8 cellular contexts compared by ENCODE assay signal in genomic region chr3:123642182-123642956, GRCh38. TPM values are rescaled to one million over a fixed set of nuclear protein-coding genes. Genes with fewer than 3 reads are reported as not detected.
A peak's percentile ranks its signal among the peaks of the same experiment; 100 is the strongest.
DNase-seq lines count a peak whose midpoint lies in the region; ATAC-seq, FAIRE-seq and TF ChIP-seq lines count a peak whose summit lies in the region.

No MANE protein-coding gene starts in this region.

- H3K9me3 Mint-ChIP-seq in CD4-positive, alpha-beta memory T cell = no peaks in the 10 kb centered on the region
- H3K9me3 Mint-ChIP-seq in activated CD4-positive, alpha-beta T cell treated with anti-CD3 and anti-CD28 coated beads, Interleukin-2, amount 10 ng/mL, durations not matched to agents 7 days and 5 days = no peaks in the 10 kb centered on the region

- dilution Hi-C loops in endothelial cell of umbilical vein (cut with MboI; ENCODE audit: extremely low pct_ligation_motif_present, low sequenced_read_pairs) = no loop called here

- H3K27ac ChIP-seq in CD4-positive, alpha-beta memory T cell (ENCODE audit: low read depth, low read length) = no peak overlapping the region
- H3K27ac ChIP-seq in endothelial cell of umbilical vein (ENCODE audit: insufficient read depth, low read depth, low read length) (no peak overlapping the region), stomach (peak overlapping the region in 4 of 5 donors; percentile 24 to 82 (median 66))

- no peaks in the 10 kb centered on the region for H3K9me1 ChIP-seq in endothelial cell of umbilical vein (replicated peaks; ENCODE audit: control insufficient read depth, extremely low read depth, insufficient read depth, low read length)

- TF ChIP-seq POLR2A in endothelial cell of umbilical vein (IDR thresholded peaks at IDR 0.05; ENCODE audit: low read depth, low read length) (no peak), stomach (IDR thresholded peaks at IDR 0.05) (no peak)

- intact Hi-C loops in CD4-positive, alpha-beta memory T cell (cut with micrococcal nuclease) = no loop called here
- intact Hi-C loops in endothelial cell of umbilical vein (cut with micrococcal nuclease) = loop anchor here (1.0 to 10.0 kb wide), 4 partner anchors 57 to 322 kb away; partner anchors contain the start of genes CCDC14 and HACD2
- intact Hi-C loops in stomach (cut with DNase I; ENCODE audit: low total_unique reads) = no loop called here

- no TSS peak for BruUV-seq in endothelial cell of umbilical vein (replicated peaks; lab: Mats Ljungman, UMichigan)

- peak in 4 of 5 donors; percentile 3 to 26 (median 16) for DNase-seq in CD4-positive, alpha-beta memory T cell
- DNase-seq in NCI-H524 (lab: John Stamatoyannopoulos, UW) (peak; percentile 94 to 96), endothelial cell of umbilical vein (ENCODE audit: low read depth, low spot score) (peak; percentile 90), mucosa of gallbladder (ENCODE audit: low spot score) (peak; percentile 79), stomach (peak; percentile 72)
- peak; percentile 70 for DNase-seq in activated CD4-positive, alpha-beta T cell treated with anti-CD3 and anti-CD28 coated beads, Interleukin-2, amount 10 ng/mL, durations not matched to agents 7 days and 5 days

- H3K79me2 ChIP-seq in endothelial cell of umbilical vein (ENCODE audit: control insufficient read depth, insufficient read depth, low read length) = no peaks in the 10 kb centered on the region

- H3K4me3 Mint-ChIP-seq in CD4-positive, alpha-beta memory T cell = no peak overlapping the region
- H3K4me3 Mint-ChIP-seq in activated CD4-positive, alpha-beta T cell treated with anti-CD3 and anti-CD28 coated beads, Interleukin-2, amount 10 ng/mL, durations not matched to agents 7 days and 5 days = no peak overlapping the region

- no peaks in the 10 kb centered on the region for H3K36me3 Mint-ChIP-seq in CD4-positive, alpha-beta memory T cell
- H3K36me3 Mint-ChIP-seq in activated CD4-positive, alpha-beta T cell treated with anti-CD3 and anti-CD28 coated beads, Interleukin-2, amount 10 ng/mL, durations not matched to agents 7 days and 5 days (ENCODE audit: low read depth) = no peaks in the 10 kb centered on the region

- no peaks in the 10 kb centered on the region for H3K36me3 ChIP-seq in CD4-positive, alpha-beta memory T cell (ENCODE audit: insufficient read depth, low read length)
- H3K36me3 ChIP-seq in endothelial cell of umbilical vein (ENCODE audit: control insufficient read depth in 2 of 2, extremely low read depth in 1 of 2, insufficient read depth in 2 of 2, low read length in 2 of 2) (no peaks in the 10 kb centered on the region), stomach (peaks cover 16 to 69% (median 42%) of the 10 kb centered on the region in 4 donors)

- H3K4me2 ChIP-seq in endothelial cell of umbilical vein (ENCODE audit: insufficient read depth, low read length) = no peak overlapping the region

- H3K27ac Mint-ChIP-seq in CD4-positive, alpha-beta memory T cell = no peak overlapping the region
- H3K27ac Mint-ChIP-seq in activated CD4-positive, alpha-beta T cell treated with anti-CD3 and anti-CD28 coated beads, Interleukin-2, amount 10 ng/mL, durations not matched to agents 7 days and 5 days = no peak overlapping the region

- H3K9ac ChIP-seq in endothelial cell of umbilical vein (replicated peaks; ENCODE audit: extremely low read depth, insufficient read depth, low read length) = no peak overlapping the region

- WGBS in stomach, 5 donors = 26 to 37% (median 32%) methylated on average over 3 of the region's 3 CpGs

- POLR2A ChIA-PET in CD4-positive, alpha-beta memory T cell (lab: Charles Lee; ENCODE audit: partially characterized antibody) = no interaction called here
- POLR2A ChIA-PET in activated CD4-positive, alpha-beta T cell treated with anti-CD3 and anti-CD28 coated beads, Interleukin-2, amount 10 ng/mL, durations not matched to agents 7 days and 5 days (lab: Charles Lee) = no interaction called here
- POLR2A ChIA-PET in endothelial cell of umbilical vein (lab: Charles Lee) = interaction anchor here (0.8 kb wide), 1 partner anchor 11 kb away, joined by 3 read pairs; no protein-coding TSS in a partner anchor

- TF ChIP-seq EP300 in stomach (IDR thresholded peaks at IDR 0.05) = no peak

- no peak overlapping the region for H3K4me3 ChIP-seq in CD4-positive, alpha-beta memory T cell (ENCODE audit: low read length in 2 of 2)
- H3K4me3 ChIP-seq in endothelial cell of umbilical vein (replicated peaks in 1 of 3; ENCODE audit: insufficient read depth in 1 of 3, low read depth in 1 of 3, low read length in 3 of 3) (no peak overlapping the region), stomach (no peak overlapping the region)

- H3K27me3 Mint-ChIP-seq in CD4-positive, alpha-beta memory T cell = peaks cover 0 to 4% of the 10 kb centered on the region in 2 donors
- no peaks in the 10 kb centered on the region for H3K27me3 Mint-ChIP-seq in activated CD4-positive, alpha-beta T cell treated with anti-CD3 and anti-CD28 coated beads, Interleukin-2, amount 10 ng/mL, durations not matched to agents 7 days and 5 days

- peak; percentile 85 to 97 for TF ChIP-seq CTCF in endothelial cell of umbilical vein (IDR thresholded peaks at IDR 0.05; ENCODE audit: extremely low read depth in 1 of 2, insufficient read depth in 1 of 2, low read depth in 1 of 2, low read length in 2 of 2)
- peak in 5 of 7 experiments; percentile 37 to 72 (median 63) for TF ChIP-seq CTCF in stomach (IDR thresholded peaks at IDR 0.05)

- ATAC-seq in GM19043 (IDR thresholded peaks at IDR 0.05; ENCODE audit: low read depth, unreplicated experiment) (peak; percentile 87), HG03280 (IDR thresholded peaks at IDR 0.05; ENCODE audit: unreplicated experiment) (peak; percentile 81)

- H2AFZ ChIP-seq in endothelial cell of umbilical vein (ENCODE audit: low read depth, low read length) = no peak overlapping the region

- H4K20me1 ChIP-seq in endothelial cell of umbilical vein (replicated peaks; ENCODE audit: control insufficient read depth, extremely low read depth, insufficient read depth, low read length) = no peaks in the 10 kb centered on the region

- H3K27me3 ChIP-seq in CD4-positive, alpha-beta memory T cell (ENCODE audit: insufficient read depth, low read length) = no peaks in the 10 kb centered on the region
- H3K27me3 ChIP-seq in endothelial cell of umbilical vein (ENCODE audit: control insufficient read depth in 2 of 2, insufficient read depth in 2 of 2, low read length in 2 of 2) = no peaks in the 10 kb centered on the region
- no peaks in the 10 kb centered on the region for H3K27me3 ChIP-seq in stomach

- H3K9me3 ChIP-seq in CD4-positive, alpha-beta memory T cell (ENCODE audit: control insufficient read depth in 1 of 2, low read length in 2 of 2) = no peaks in the 10 kb centered on the region
- H3K9me3 ChIP-seq in endothelial cell of umbilical vein (replicated peaks; ENCODE audit: control insufficient read depth, insufficient read depth, low read length) = no peaks in the 10 kb centered on the region
- no peaks in the 10 kb centered on the region for H3K9me3 ChIP-seq in stomach

- H3K4me1 ChIP-seq in CD4-positive, alpha-beta memory T cell (ENCODE audit: insufficient read depth, low read length) = no peaks in the 10 kb centered on the region
- no peaks in the 10 kb centered on the region for H3K4me1 ChIP-seq in endothelial cell of umbilical vein (ENCODE audit: control insufficient read depth, extremely low read depth, insufficient read depth, low read length)
- H3K4me1 ChIP-seq in stomach = peaks cover 0 to 32% (median 11%) of the 10 kb centered on the region in 4 donors

- peak; percentile 97 for FAIRE-seq in endothelial cell of umbilical vein (lab: Jason Lieb, UNC)

- no peaks in the 10 kb centered on the region for H3K4me1 Mint-ChIP-seq in CD4-positive, alpha-beta memory T cell
- no peaks in the 10 kb centered on the region for H3K4me1 Mint-ChIP-seq in activated CD4-positive, alpha-beta T cell treated with anti-CD3 and anti-CD28 coated beads, Interleukin-2, amount 10 ng/mL, durations not matched to agents 7 days and 5 days

- CTCF ChIA-PET in CD4-positive, alpha-beta memory T cell (lab: Charles Lee; ENCODE audit: partially characterized antibody) = interaction anchor here (0.8 to 2.3 kb wide), 7 partner anchors 8 to 82 kb away, joined by 3 to 15 read pairs (median 8); no protein-coding TSS in a partner anchor
- CTCF ChIA-PET in activated CD4-positive, alpha-beta T cell treated with anti-CD3 and anti-CD28 coated beads, Interleukin-2, amount 10 ng/mL, durations not matched to agents 7 days and 5 days (lab: Charles Lee) = interaction anchor here (1.3 to 3.4 kb wide), 4 partner anchors 11 to 99 kb away, joined by 3 to 17 read pairs (median 4); no protein-coding TSS in a partner anchor
- CTCF ChIA-PET in endothelial cell of umbilical vein (lab: Charles Lee) = interaction anchor here (0.6 to 9.1 kb wide), 39 partner anchors 10 to 463 kb away, joined by 3 to 186 read pairs (median 4); partner anchors contain the start of gene HACD2

TF ChIP-seq in endothelial cell of umbilical vein, 7 proteins besides CTCF, POLR2A, EP300 and RAD21:
- TF ChIP-seq MYC (IDR thresholded peaks at IDR 0.05; ENCODE audit: low read depth, low read length) (no peak), MAX (IDR thresholded peaks at IDR 0.05; ENCODE audit: insufficient read depth, insufficient read length) (peak; percentile 84), JUN (IDR thresholded peaks at IDR 0.05; ENCODE audit: borderline replicate concordance, insufficient read depth, insufficient read length, low read depth) (no peak), FOS (IDR thresholded peaks at IDR 0.05; ENCODE audit: borderline replicate concordance, insufficient read depth, low read length) (no peak), POLR2AphosphoS5 (IDR thresholded peaks at IDR 0.05; ENCODE audit: insufficient read depth, low read depth, low read length) (no peak)

RNA-seq across cellular contexts. Expression of gene HACD2, which starts 57.5 kb away (rescaled TPM):
- total RNA-seq in CD4-positive, alpha-beta memory T cell = 10 to 100 TPM; 26.0 to 29.5 TPM
- polyA plus RNA-seq in CD4-positive, alpha-beta memory T cell = 10 to 100 TPM; 27.0 to 38.0 TPM
- total RNA-seq in activated CD4-positive, alpha-beta T cell treated with anti-CD3 and anti-CD28 coated beads, Interleukin-2, amount 10 ng/mL, durations not matched to agents 7 days and 5 days = 10 to 100 TPM; 24.3 to 28.8 TPM
- total RNA-seq in endothelial cell of umbilical vein (20.9 and 23.5 TPM in 2 replicates), mucosa of gallbladder (47.9 TPM), stomach (10 to 100 TPM in 4 of 5 donors, 1 to 10 TPM in 1; 6.7 to 36.0 (median 22.8) TPM)
- polyA plus RNA-seq in endothelial cell of umbilical vein (13.3 and 17.0 TPM in 2 replicates), stomach (10 to 100 TPM in 1 of 3 donors, 1 to 10 TPM in 2; 5.3 to 10.1 (median 7.2) TPM)
- polyA plus RNA-seq in endothelial cell of umbilical vein (2011; cell fraction: cytosol; rRNA removed) = 14.5 and 15.4 TPM in 2 replicates
- polyA plus RNA-seq in endothelial cell of umbilical vein (2011; cell fraction: nucleus; rRNA removed) = 11.9 and 13.8 TPM in 2 replicates
- 11.3 and 18.7 TPM in 2 replicates for polyA plus RNA-seq in endothelial cell of umbilical vein (2012)
- polyA minus RNA-seq in endothelial cell of umbilical vein = 49.1 and 64.2 TPM in 2 replicates
- polyA minus RNA-seq in endothelial cell of umbilical vein (2011; cell fraction: cytosol; rRNA and poly(A)+ RNA removed) = 46.5 TPM
- polyA minus RNA-seq in endothelial cell of umbilical vein (2011; cell fraction: nucleus; rRNA and poly(A)+ RNA removed) = 17.6 and 32.2 TPM in 2 replicates

Comparison
In these comparisons a context has a peak if more than half of its experiments do, and no peak if none do; other contexts are left out.
1. DNase-seq: peak in every context shown above with its lines; median percentile 95 in NCI-H524; 90 in endothelial cell of umbilical vein; 79 in mucosa of gallbladder; 72 in stomach; 70 in activated CD4-positive, alpha-beta T cell treated with anti-CD3 and anti-CD28 coated beads, Interleukin-2, amount 10 ng/mL, durations not matched to agents 7 days and 5 days; 16 in CD4-positive, alpha-beta memory T cell.
2. H3K27ac ChIP-seq: peak in stomach (4 of 5); none in CD4-positive, alpha-beta memory T cell (single experiment) and endothelial cell of umbilical vein (single experiment).